Comparison of ENCODE assay signal across 8 cellular contexts in genomic region chr12:69585189-69586062, GRCh38. TPM values are rescaled to one million over a fixed set of nuclear protein-coding genes. Genes with fewer than 3 reads are reported as not detected.
A peak's percentile ranks its signal among the peaks of the same experiment; 100 is the strongest.
DNase-seq lines count a peak whose midpoint lies in the region; ATAC-seq and TF ChIP-seq lines count a peak whose summit lies in the region.

Gene CCT2, plus strand, starts transcription at chr12:69585459. Its CDS starts 63 bp downstream, at chr12:69585522.

- no peaks in the 10 kb centered on the region for H3K9me3 ChIP-seq in osteoblast (ENCODE audit: low read depth, low read length)
- H3K9me3 ChIP-seq in thoracic aorta, result no peaks in the 10 kb centered on the region

- DNase-seq in GM12865 (ENCODE audit: low read depth) (peak; percentile 97), NCI-H1105 (lab: John Stamatoyannopoulos, UW) (peak; percentile 98), SKM-1 treated with dmso at 0.1 percent for 144 hours (lab: John Stamatoyannopoulos, UW; ENCODE audit: unreplicated experiment) (peak; percentile 72), glomerular visceral epithelial cell (ENCODE audit: extremely low spot score) (peak; percentile 94), osteoblast (ENCODE audit: insufficient read length, low spot score, missing footprints) (peak; percentile 98), thoracic aorta (ENCODE audit: low spot score) (peak; percentile 90)

- no peaks in the 10 kb centered on the region for H3K9me3 Mint-ChIP-seq in activated naive CD8-positive, alpha-beta T cell (ENCODE audit: low read depth)

- peaks cover 26% of the 10 kb centered on the region for H3K4me1 Mint-ChIP-seq in activated naive CD8-positive, alpha-beta T cell (ENCODE audit: low read depth)

- H3K4me2 ChIP-seq in osteoblast (ENCODE audit: insufficient read depth, low read length), result peak within 1 kb of the TSS; percentile 90

- peaks cover 4% of the 10 kb centered on the region for H3K4me1 ChIP-seq in osteoblast (ENCODE audit: insufficient read depth, low read length)
- peaks cover 9 to 11% of the 10 kb centered on the region in 2 donors for H3K4me1 ChIP-seq in thoracic aorta (ENCODE audit: control insufficient read depth in 1 of 2, low read depth in 2 of 2)

- H3K36me3 Mint-ChIP-seq in activated naive CD8-positive, alpha-beta T cell, result peaks cover 11% of the 10 kb centered on the region

- peak; percentile 97 for ATAC-seq in HG02642 (IDR thresholded peaks at IDR 0.05; ENCODE audit: poor library complexity, unreplicated experiment)
- peak; percentile 98 for ATAC-seq in thoracic aorta (ENCODE audit: insufficient number of reproducible peaks, low FRiP score, low read depth)

- H3K4me3 ChIP-seq in GM12865 (ENCODE audit: low read depth, low read length) (peak within 1 kb of the TSS; percentile 99), osteoblast (ENCODE audit: insufficient read depth, low read length) (peak within 1 kb of the TSS; percentile 100), thoracic aorta (peak within 1 kb of the TSS; percentile 100)

- H3K27me3 Mint-ChIP-seq in activated naive CD8-positive, alpha-beta T cell, result no peaks in the 10 kb centered on the region

- H2AFZ ChIP-seq in osteoblast (ENCODE audit: low read length), result peak within 1 kb of the TSS; percentile 94

- peak within 1 kb of the TSS; percentile 96 for H3K27ac Mint-ChIP-seq in activated naive CD8-positive, alpha-beta T cell

- peak within 1 kb of the TSS; percentile 97 for H3K4me3 Mint-ChIP-seq in activated naive CD8-positive, alpha-beta T cell

- peaks cover 29% of the 10 kb centered on the region for H3K79me2 ChIP-seq in osteoblast (ENCODE audit: insufficient read depth, low read length)

- H3K27me3 ChIP-seq in osteoblast (ENCODE audit: insufficient read depth, low read length), result no peaks in the 10 kb centered on the region
- no peaks in the 10 kb centered on the region for H3K27me3 ChIP-seq in thoracic aorta (replicated peaks; ENCODE audit: insufficient read depth)

- H3K36me3 ChIP-seq in osteoblast (ENCODE audit: insufficient read depth, low read length) (peaks cover 37% of the 10 kb centered on the region), thoracic aorta (peaks cover 22% of the 10 kb centered on the region)

- H4K20me1 ChIP-seq in osteoblast (ENCODE audit: insufficient read depth, low read length), result peaks cover 10% of the 10 kb centered on the region

- H3K27ac ChIP-seq in osteoblast (ENCODE audit: low read depth, low read length) (peak within 1 kb of the TSS; percentile 96), thoracic aorta (peak within 1 kb of the TSS; percentile 80 to 93)

- TF ChIP-seq CTCF in GM12865 (IDR thresholded peaks at IDR 0.05; ENCODE audit: insufficient read depth, low read depth, low read length, missing control alignments) (peak; percentile 28), osteoblast (IDR thresholded peaks at IDR 0.05; ENCODE audit: extremely low read depth, low read depth, low read length) (peak; percentile 36), thoracic aorta (IDR thresholded peaks at IDR 0.05) (peak; percentile 48)

RNA-seq across cellular contexts. Expression of gene CCT2, which starts in this region (rescaled TPM):
- total RNA-seq in osteoblast, result 187 and 210 TPM in 2 replicates
- total RNA-seq in thoracic aorta, result 10 to 100 TPM; 82.4 to 89.6 TPM

Comparison
In these comparisons a context has a peak if more than half of its experiments do, and no peak if none do; other contexts are left out.
1. Peak in every context shown above with its lines: DNase-seq, ATAC-seq, H3K4me3 ChIP-seq and H3K27ac ChIP-seq.